In genomic region chr6:101401792-101402617, GRCh38 we compare ENCODE assay signal across 12 cellular contexts. TPM values are rescaled to one million over a fixed set of nuclear protein-coding genes. Genes with fewer than 3 reads are reported as not detected.
DNase-seq lines count a peak whose midpoint lies in the region; ATAC-seq and TF ChIP-seq lines count a peak whose summit lies in the region.
"Had no signal": no experiment of that assay in that cellular context is flagged by ENCODE, and none has a peak within 500 bp of the region (broad histone marks: within the 10 kb centered on the region; RNA-seq: fewer than 3 reads in every experiment).

No MANE protein-coding gene starts in this region.

- POLR2A ChIA-PET in T-cell (lab: Charles Lee): no interaction called here

- peaks cover 4% of the 10 kb centered on the region for H3K36me3 Mint-ChIP-seq in stimulated activated naive CD8-positive, alpha-beta T cell treated with anti-CD3 and anti-CD28 coated beads, Interleukin-15, Interleukin-2, amounts not matched to agents 100 ng/mL and 50 ng/mL, for 24 hours (ENCODE audit: low read depth)
- no peaks in the 10 kb centered on the region for H3K36me3 Mint-ChIP-seq in T-cell
- H3K36me3 Mint-ChIP-seq: CD4-positive, CD25-positive, alpha-beta regulatory T cell had no signal

- H3K27me3 Mint-ChIP-seq in stimulated activated naive CD8-positive, alpha-beta T cell treated with anti-CD3 and anti-CD28 coated beads, Interleukin-15, Interleukin-2, amounts not matched to agents 100 ng/mL and 50 ng/mL, for 24 hours: peaks cover 64% of the 10 kb centered on the region
- peaks cover 56% of the 10 kb centered on the region for H3K27me3 Mint-ChIP-seq in stimulated activated naive CD8-positive, alpha-beta T cell treated with anti-CD3 and anti-CD28 coated beads, Interleukin-15, amount 100 ng/mL, for 72 hours
- peaks cover 50 to 60% of the 10 kb centered on the region in 2 donors for H3K27me3 Mint-ChIP-seq in T-cell

- TF ChIP-seq CTCF in astrocyte of the spinal cord (IDR thresholded peaks at IDR 0.05; ENCODE audit: low read depth, low read length): no peak
- no peak for TF ChIP-seq CTCF in WERI-Rb-1 (IDR thresholded peaks at IDR 0.05; ENCODE audit: low read depth, low read length)

- intact Hi-C loops in posterior vena cava (cut with DNase I): loop anchor here in 1 of 2 donors (5.0 kb wide), 1 partner anchor 620 kb away; no protein-coding TSS in a partner anchor

- CTCF ChIA-PET in T-cell (lab: Charles Lee): no interaction called here

- H3K27me3 ChIP-seq in iPS-15b (ENCODE audit: control insufficient read depth, insufficient read depth, low read length) (peaks cover 65% of the 10 kb centered on the region), WERI-Rb-1 (ENCODE audit: insufficient read depth, low read depth, severe bottlenecking) (no peaks in the 10 kb centered on the region)

- H3K4me3 Mint-ChIP-seq in stimulated activated naive CD8-positive, alpha-beta T cell treated with anti-CD3 and anti-CD28 coated beads, Interleukin-15, Interleukin-2, amounts not matched to agents 100 ng/mL and 50 ng/mL, for 24 hours: no peak overlapping the region
- H3K4me3 Mint-ChIP-seq in stimulated activated naive CD8-positive, alpha-beta T cell treated with anti-CD3 and anti-CD28 coated beads, Interleukin-15, amount 100 ng/mL, for 72 hours: no peak overlapping the region
- no peak overlapping the region for H3K4me3 Mint-ChIP-seq in T-cell

- H3K4me3 ChIP-seq in astrocyte of the spinal cord (ENCODE audit: low read depth, low read length) (peak overlapping the region; percentile 35), iPS-15b (ENCODE audit: low read depth, low read length) (peak overlapping the region; percentile 73), WERI-Rb-1 (ENCODE audit: low read depth, low read length) (no peak overlapping the region)
- H3K4me3 ChIP-seq: skin epidermis had no signal

- H3K4me1 ChIP-seq in iPS-15b (ENCODE audit: control insufficient read depth, insufficient read depth, low read length): peaks cover 19% of the 10 kb centered on the region

- H3K27ac Mint-ChIP-seq in stimulated activated naive CD8-positive, alpha-beta T cell treated with anti-CD3 and anti-CD28 coated beads, Interleukin-15, Interleukin-2, amounts not matched to agents 100 ng/mL and 50 ng/mL, for 24 hours: peak overlapping the region; percentile 9
- H3K27ac Mint-ChIP-seq in stimulated activated naive CD8-positive, alpha-beta T cell treated with anti-CD3 and anti-CD28 coated beads, Interleukin-15, amount 100 ng/mL, for 72 hours: no peak overlapping the region
- H3K27ac Mint-ChIP-seq in T-cell: no peak overlapping the region
- H3K27ac Mint-ChIP-seq: CD4-positive, CD25-positive, alpha-beta regulatory T cell had no signal

- peaks cover 7% of the 10 kb centered on the region for H3K9me3 Mint-ChIP-seq in stimulated activated naive CD8-positive, alpha-beta T cell treated with anti-CD3 and anti-CD28 coated beads, Interleukin-15, Interleukin-2, amounts not matched to agents 100 ng/mL and 50 ng/mL, for 24 hours
- H3K9me3 Mint-ChIP-seq in stimulated activated naive CD8-positive, alpha-beta T cell treated with anti-CD3 and anti-CD28 coated beads, Interleukin-15, amount 100 ng/mL, for 72 hours: peaks cover 9 to 18% of the 10 kb centered on the region in 2 donors
- H3K9me3 Mint-ChIP-seq in T-cell: peaks cover 7 to 14% (median 10%) of the 10 kb centered on the region in 3 donors

- no peaks in the 10 kb centered on the region for H3K4me1 Mint-ChIP-seq in stimulated activated naive CD8-positive, alpha-beta T cell treated with anti-CD3 and anti-CD28 coated beads, Interleukin-15, Interleukin-2, amounts not matched to agents 100 ng/mL and 50 ng/mL, for 24 hours (ENCODE audit: low read depth)
- no peaks in the 10 kb centered on the region for H3K4me1 Mint-ChIP-seq in stimulated activated naive CD8-positive, alpha-beta T cell treated with anti-CD3 and anti-CD28 coated beads, Interleukin-15, amount 100 ng/mL, for 72 hours
- peaks cover 0 to 6% (median 0%) of the 10 kb centered on the region in 3 donors for H3K4me1 Mint-ChIP-seq in T-cell

- no peak overlapping the region for H3K27ac ChIP-seq in WERI-Rb-1
- H3K27ac ChIP-seq: skin epidermis had no signal

- no peak overlapping the region for H3K9ac ChIP-seq in iPS-15b (ENCODE audit: low read depth, low read length)

- no peak for DNase-seq in stimulated activated naive CD8-positive, alpha-beta T cell treated with anti-CD3 and anti-CD28 coated beads, Interleukin-15, amount 100 ng/mL, for 72 hours
- DNase-seq in astrocyte of the spinal cord (ENCODE audit: low read depth, low spot score) (no peak), posterior vena cava (ENCODE audit: low spot score) (no peak), hepatic stellate cell (ENCODE audit: low spot score) (no peak), T-cell (no peak), WERI-Rb-1 (no peak)
- DNase-seq: activated naive CD4-positive, alpha-beta T cell treated with Interleukin-2 at 50 U/mL for 16 hours; CD4-positive, CD25-positive, alpha-beta regulatory T cell; NCI-H1694 had no signal

- H3K36me3 ChIP-seq in iPS-15b (ENCODE audit: control insufficient read depth, insufficient read depth, low read length): no peaks in the 10 kb centered on the region
- no peaks in the 10 kb centered on the region; the same call in 1 of the 2 replicates for H3K36me3 ChIP-seq in WERI-Rb-1

- ATAC-seq in stimulated activated naive CD8-positive, alpha-beta T cell treated with anti-CD3 and anti-CD28 coated beads, Interleukin-15, amount 100 ng/mL, for 72 hours: no peak
- no peak for ATAC-seq in T-cell (replicated peaks in 1 of 4)

- H3K9me3 ChIP-seq in iPS-15b (ENCODE audit: control insufficient read depth, insufficient read depth, low read length) (no peaks in the 10 kb centered on the region), WERI-Rb-1 (ENCODE audit: severe bottlenecking) (peaks cover 4% of the 10 kb centered on the region)

- in situ Hi-C loops in astrocyte of the spinal cord (cut with HindIII; ENCODE audit: low sequenced_read_pairs): no loop called here

RNA-seq across cellular contexts. Expression of gene GRIK2, which starts 8.5 kb away (rescaled TPM):
- total RNA-seq in posterior vena cava (1 to 10 TPM; 1.5 to 1.7 TPM), T-cell (under 1 TPM in 2 of 5 donors, not detected in 3; 0.15 to 0.19 TPM)
- total RNA-seq: CD4-positive, CD25-positive, alpha-beta regulatory T cell had no signal
